In genomic region chr5:180253036-180253824, GRCh38 we compare ENCODE assay signal across 1 cellular context.
TF ChIP-seq lines count a peak whose summit lies in the region.

No MANE protein-coding gene starts in this region.

TF ChIP-seq in HEK293, 187 proteins besides CTCF, POLR2A, EP300 and RAD21 (continued from another document):
- no peak for TF ChIP-seq ZBTB10 (tag by site-specific recombination; IDR thresholded peaks at IDR 0.05)
- peak; percentile 95 for TF ChIP-seq SETDB1 (IDR thresholded peaks at IDR 0.05; ENCODE audit: insufficient read length, low read length)
- TF ChIP-seq ZBTB20 (tag by site-specific recombination; IDR thresholded peaks at IDR 0.05): no peak
- TF ChIP-seq TRIM28 (IDR thresholded peaks at IDR 0.05; ENCODE audit: borderline replicate concordance, low read length): peak; percentile 98
- peak; percentile 42; the same call in 1 of the 2 replicates for TF ChIP-seq ZNF610 (tag by site-specific recombination; IDR thresholded peaks at IDR 0.05; ENCODE audit: borderline replicate concordance)
- TF ChIP-seq PRDM4 (tag by site-specific recombination; IDR thresholded peaks at IDR 0.05): no peak
- TF ChIP-seq ZNF155 (tag by site-specific recombination; IDR thresholded peaks at IDR 0.05): no peak
